1 cellular context compared by ENCODE assay signal in genomic region chr7:80060218-80060806, GRCh38.
TF ChIP-seq lines count a peak whose summit lies in the region.

No MANE protein-coding gene starts in this region.

TF ChIP-seq in WTC11, 78 proteins besides CTCF, POLR2A, EP300 and RAD21 (continued from another document):
- TF ChIP-seq RORB (CRISPR knock-in tag; IDR thresholded peaks at IDR 0.05) (no peak), ARID4B (CRISPR knock-in tag; IDR thresholded peaks at IDR 0.05; ENCODE audit: borderline replicate concordance) (no peak), CDX4 (CRISPR knock-in tag; IDR thresholded peaks at IDR 0.05; ENCODE audit: borderline replicate concordance) (no peak), ZNF219 (CRISPR knock-in tag; IDR thresholded peaks at IDR 0.05; ENCODE audit: borderline replicate concordance) (no peak), ATF2 (CRISPR knock-in tag; IDR thresholded peaks at IDR 0.05; ENCODE audit: borderline replicate concordance, low read depth) (no peak), ZBTB21 (CRISPR knock-in tag; IDR thresholded peaks at IDR 0.05; ENCODE audit: borderline replicate concordance) (no peak)
